Comparison of ENCODE assay signal across 12 cellular contexts in genomic region chr21:28392436-28392835, GRCh38.
"Had no signal": no experiment of that assay in that cellular context is flagged by ENCODE, and none has a peak within 500 bp of the region (broad histone marks: within the 10 kb centered on the region; RNA-seq: fewer than 3 reads in every experiment).

No MANE protein-coding gene starts in this region.

- H3K4me2 ChIP-seq: neural progenitor cell had no signal

- H3K4me1 ChIP-seq: colonic mucosa, neural progenitor cell, prostate gland had no signal

- H3K9me3 ChIP-seq: colonic mucosa, prostate gland, suprapubic skin had no signal

- H2AFZ ChIP-seq: neural progenitor cell had no signal

- DNase-seq: activated CD4-positive, alpha-beta T cell treated with anti-CD3 and anti-CD28 coated beads, Interleukin-2, amount 10 ng/mL, durations not matched to agents 7 days and 5 days; activated CD8-positive, alpha-beta T cell treated with anti-CD3 and anti-CD28 coated beads, Interleukin-2, amount 10 ng/mL, durations not matched to agents 7 days and 5 days; activated naive CD4-positive, alpha-beta T cell treated with anti-CD3 and anti-CD28 coated beads for 36 hours; activated naive CD8-positive, alpha-beta T cell treated with anti-CD3 and anti-CD28 coated beads, Interleukin-2, amount 50 U/mL, for 24 hours; activated T-cell treated with anti-CD3 and anti-CD28 coated beads, Interleukin-2, amount 50 U/mL, for 24 hours; aorta; colonic mucosa; naive thymus-derived CD4-positive, alpha-beta T cell; right cardiac atrium had no signal

- H3K27ac ChIP-seq: colonic mucosa, neural progenitor cell, prostate gland, suprapubic skin had no signal

- H3K27me3 ChIP-seq: colonic mucosa, neural progenitor cell, suprapubic skin had no signal

- H3K36me3 ChIP-seq: colonic mucosa, neural progenitor cell, prostate gland, suprapubic skin had no signal

- H3K4me3 ChIP-seq: colonic mucosa, neural progenitor cell, prostate gland, suprapubic skin had no signal
